Comparison of ENCODE assay signal across 24 cellular contexts in genomic region chr15:49718846-49719245, GRCh38.
DNase-seq lines count a peak whose midpoint lies in the region; ATAC-seq and TF ChIP-seq lines count a peak whose summit lies in the region.
"Had no signal": no experiment of that assay in that cellular context is flagged by ENCODE, and none has a peak within 500 bp of the region (broad histone marks: within the 10 kb centered on the region; RNA-seq: fewer than 3 reads in every experiment).

No MANE protein-coding gene starts in this region.

- H3K27ac ChIP-seq in muscle layer of duodenum (ENCODE audit: low read length) = peak overlapping the region; percentile 50
- H3K27ac ChIP-seq in tibial artery = peak overlapping the region; percentile 51 to 64
- no peak overlapping the region for H3K27ac ChIP-seq in SJCRH30
- H3K27ac ChIP-seq in foreskin keratinocyte = no peak overlapping the region

- DNase-seq in MV-4-11 (lab: John Stamatoyannopoulos, UW) (peak; percentile 10), tibial artery (no peak), SJCRH30 (no peak), foreskin keratinocyte (no peak)
- DNase-seq: activated naive CD4-positive, alpha-beta T cell treated with anti-CD3 and anti-CD28 coated beads, Interleukin-2, amount 10 ng/mL, durations not matched to agents 7 days and 5 days; activated T-cell treated with anti-CD3 and anti-CD28 coated beads, Interleukin-2, amount 50 U/mL, for 4 hours; DMS53; effector CD8-positive, alpha-beta T cell; H9; immature natural killer cell; naive B cell; NCI-H1105 treated with DMSO at 0.1 percent for 48 hours; NCI-H2081 treated with DMSO at 0.1 percent for 48 hours; NCI-H446 treated with DMSO at 0.1 percent for 48 hours; stimulated activated CD4-positive, alpha-beta T cell treated with anti-CD3 and anti-CD28 coated beads, Interleukin-2, amount 100 ng/mL, for 24 hours; stimulated activated naive B cell treated with anti-CD40 and anti-IgM and Interleukin-4, amounts not matched to agents 10 μg/mL and 1 μg/mL and 100 μg/mL, for 72 hours; T-helper 9 cell had no signal

- no peaks in the 10 kb centered on the region for H3K9me3 Mint-ChIP-seq in dendritic cell treated with granulocyte-macrophage colony-stimulating factor and Interleukin-4, amounts not matched to agents 40 ng/mL and 50 ng/mL, for 4 days
- H3K9me3 Mint-ChIP-seq: activated naive CD4-positive, alpha-beta T cell treated with anti-CD3 and anti-CD28 coated beads, Interleukin-2, amount 10 ng/mL, durations not matched to agents 7 days and 5 days; activated T-cell treated with anti-CD3 and anti-CD28 coated beads, Interleukin-2, amount 50 U/mL, for 4 hours; immature natural killer cell; type B pancreatic cell had no signal

- no peak for TF ChIP-seq CTCF in tibial artery (IDR thresholded peaks at IDR 0.05)
- no peak for TF ChIP-seq CTCF in foreskin keratinocyte (conservative IDR thresholded peaks at IDR 0.05)

- peaks cover 12% of the 10 kb centered on the region for H3K27me3 Mint-ChIP-seq in dendritic cell treated with granulocyte-macrophage colony-stimulating factor and Interleukin-4, amounts not matched to agents 40 ng/mL and 50 ng/mL, for 4 days
- H3K27me3 Mint-ChIP-seq: type B pancreatic cell had no signal

- H3K36me3 ChIP-seq in muscle layer of duodenum (ENCODE audit: control insufficient read depth in 1 of 2, insufficient read depth in 2 of 2, low read length in 2 of 2) (no peaks in the 10 kb centered on the region), tibial artery (no peaks in the 10 kb centered on the region), SJCRH30 (no peaks in the 10 kb centered on the region)

- H3K9me3 ChIP-seq in muscle layer of duodenum (ENCODE audit: control insufficient read depth in 1 of 2, low read length in 2 of 2) = no peaks in the 10 kb centered on the region
- H3K9me3 ChIP-seq in tibial artery = no peaks in the 10 kb centered on the region
- no peaks in the 10 kb centered on the region for H3K9me3 ChIP-seq in SJCRH30 (replicated peaks)

- intact Hi-C loops in dendritic cell treated with granulocyte-macrophage colony-stimulating factor and Interleukin-4, amounts not matched to agents 40 ng/mL and 50 ng/mL, for 4 days (cut with micrococcal nuclease) = no loop called here
- intact Hi-C loops in tibial artery (cut with DNase I; ENCODE audit: low total_unique reads) = loop anchor here (5.0 to 10.0 kb wide), 2 partner anchors 74 to 163 kb away; no protein-coding TSS in a partner anchor

- H3K27me3 ChIP-seq in muscle layer of duodenum (ENCODE audit: low read depth, low read length) (no peaks in the 10 kb centered on the region), tibial artery (no peaks in the 10 kb centered on the region), SJCRH30 (no peaks in the 10 kb centered on the region), foreskin keratinocyte (no peaks in the 10 kb centered on the region)

- ATAC-seq in foreskin keratinocyte (no peak), HG02678 (IDR thresholded peaks at IDR 0.05; ENCODE audit: unreplicated experiment) (no peak)
- ATAC-seq: activated T-cell treated with anti-CD3 and anti-CD28 coated beads, Interleukin-2, amount 50 U/mL, for 4 hours; esophagus mucosa; GM12878; SK-N-SH treated with all-trans-retinoic acid at 6 μM for 48 hours; stimulated activated naive B cell treated with anti-CD40 and anti-IgM and Interleukin-4, amounts not matched to agents 10 μg/mL and 1 μg/mL and 100 μg/mL, for 72 hours had no signal

- no peak overlapping the region for H3K4me3 Mint-ChIP-seq in dendritic cell treated with granulocyte-macrophage colony-stimulating factor and Interleukin-4, amounts not matched to agents 40 ng/mL and 50 ng/mL, for 4 days
- H3K4me3 Mint-ChIP-seq: activated naive CD4-positive, alpha-beta T cell treated with anti-CD3 and anti-CD28 coated beads, Interleukin-2, amount 10 ng/mL, durations not matched to agents 7 days and 5 days; activated T-cell treated with anti-CD3 and anti-CD28 coated beads, Interleukin-2, amount 50 U/mL, for 4 hours; H9; immature natural killer cell; naive B cell; stimulated activated naive B cell treated with anti-CD40 and anti-IgM and Interleukin-4, amounts not matched to agents 10 μg/mL and 1 μg/mL and 100 μg/mL, for 72 hours; type B pancreatic cell had no signal

- H3K27ac Mint-ChIP-seq in dendritic cell treated with granulocyte-macrophage colony-stimulating factor and Interleukin-4, amounts not matched to agents 40 ng/mL and 50 ng/mL, for 4 days = peak overlapping the region; percentile 8
- H3K27ac Mint-ChIP-seq: activated naive CD4-positive, alpha-beta T cell treated with anti-CD3 and anti-CD28 coated beads, Interleukin-2, amount 10 ng/mL, durations not matched to agents 7 days and 5 days; H9; immature natural killer cell; naive B cell; stimulated activated naive B cell treated with anti-CD40 and anti-IgM and Interleukin-4, amounts not matched to agents 10 μg/mL and 1 μg/mL and 100 μg/mL, for 72 hours; type B pancreatic cell had no signal

- peaks cover 55% of the 10 kb centered on the region for H3K4me1 Mint-ChIP-seq in dendritic cell treated with granulocyte-macrophage colony-stimulating factor and Interleukin-4, amounts not matched to agents 40 ng/mL and 50 ng/mL, for 4 days (ENCODE audit: low read depth)

- H3K4me1 ChIP-seq in muscle layer of duodenum (ENCODE audit: control insufficient read depth in 1 of 2, insufficient read depth in 2 of 2, low read length in 2 of 2) (no peaks in the 10 kb centered on the region), tibial artery (peaks cover 0 to 17% (median 9%) of the 10 kb centered on the region in 4 donors), SJCRH30 (no peaks in the 10 kb centered on the region), foreskin keratinocyte (no peaks in the 10 kb centered on the region)

- no peaks in the 10 kb centered on the region for H3K36me3 Mint-ChIP-seq in dendritic cell treated with granulocyte-macrophage colony-stimulating factor and Interleukin-4, amounts not matched to agents 40 ng/mL and 50 ng/mL, for 4 days (ENCODE audit: low read depth)
- H3K36me3 Mint-ChIP-seq: activated naive CD4-positive, alpha-beta T cell treated with anti-CD3 and anti-CD28 coated beads, Interleukin-2, amount 10 ng/mL, durations not matched to agents 7 days and 5 days; immature natural killer cell; naive B cell; stimulated activated naive B cell treated with anti-CD40 and anti-IgM and Interleukin-4, amounts not matched to agents 10 μg/mL and 1 μg/mL and 100 μg/mL, for 72 hours; type B pancreatic cell had no signal

- H3K4me3 ChIP-seq in muscle layer of duodenum (ENCODE audit: low read depth in 1 of 2, low read length in 2 of 2) (no peak overlapping the region), tibial artery (no peak overlapping the region), SJCRH30 (no peak overlapping the region)
- H3K4me3 ChIP-seq: GM12878 had no signal

Comparison
In these comparisons a context has a peak if more than half of its experiments do, and no peak if none do; other contexts are left out.
1. H3K27ac ChIP-seq: peak in muscle layer of duodenum (single experiment) and tibial artery (2 of 2); none in SJCRH30 (single experiment) and foreskin keratinocyte (single experiment).